Comparison of ENCODE assay signal across 23 cellular contexts in the genomic region with DNA sequence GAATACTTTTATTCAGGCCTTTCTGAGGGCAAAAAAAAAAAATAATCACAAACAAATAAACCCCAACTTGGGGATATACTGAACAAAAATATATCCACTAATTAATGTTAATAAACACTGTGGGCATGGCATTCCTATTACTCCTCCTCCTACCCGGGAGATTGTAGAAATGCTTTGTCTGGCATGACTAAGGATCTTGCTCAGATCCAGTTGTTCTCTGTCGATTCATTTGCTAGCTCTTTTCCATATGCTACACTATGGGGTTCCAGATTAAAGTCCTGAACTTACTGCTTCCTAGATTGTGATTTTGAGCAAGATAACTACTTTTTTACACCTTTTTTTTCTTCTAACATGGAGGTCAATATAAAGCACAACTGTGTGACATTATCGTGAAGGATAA.
"Had no signal": no experiment of that assay in that cellular context is flagged by ENCODE, and none has a peak within 500 bp of the region (broad histone marks: within the 10 kb centered on the region; RNA-seq: fewer than 3 reads in every experiment).

No MANE protein-coding gene starts in this region.

- H3K9me3 Mint-ChIP-seq: dendritic cell treated with granulocyte-macrophage colony-stimulating factor and Interleukin-4, amounts not matched to agents 40 ng/mL and 50 ng/mL, for 4 days; type B pancreatic cell had no signal

- H3K4me1 Mint-ChIP-seq: naive thymus-derived CD8-positive, alpha-beta T cell; stimulated activated effector memory CD8-positive, alpha-beta T cell treated with anti-CD3 and anti-CD28 coated beads, Interleukin-12 subunit alpha, Interleukin-12 subunit beta, amount 100 ng/mL, for 72 hours had no signal

- H3K36me3 ChIP-seq: esophagus muscularis mucosa, gastroesophageal sphincter, pancreas, suprapubic skin, thyroid gland had no signal

- H3K4me3 ChIP-seq: esophagus muscularis mucosa, gastroesophageal sphincter, lung, mucosa of descending colon, pancreas, suprapubic skin, thyroid gland had no signal

- H3K27ac Mint-ChIP-seq: dendritic cell treated with granulocyte-macrophage colony-stimulating factor and Interleukin-4, amounts not matched to agents 40 ng/mL and 50 ng/mL, for 4 days; effector memory CD8-positive, alpha-beta T cell; naive thymus-derived CD8-positive, alpha-beta T cell; progenitor cell of endocrine pancreas; stimulated activated effector memory CD8-positive, alpha-beta T cell treated with anti-CD3 and anti-CD28 coated beads, Interleukin-12 subunit alpha, Interleukin-12 subunit beta, amount 100 ng/mL, for 72 hours; type B pancreatic cell had no signal

- H3K4me3 Mint-ChIP-seq: dendritic cell treated with granulocyte-macrophage colony-stimulating factor and Interleukin-4, amounts not matched to agents 40 ng/mL and 50 ng/mL, for 4 days; effector memory CD8-positive, alpha-beta T cell; naive thymus-derived CD8-positive, alpha-beta T cell; stimulated activated effector memory CD8-positive, alpha-beta T cell treated with anti-CD3 and anti-CD28 coated beads, Interleukin-12 subunit alpha, Interleukin-12 subunit beta, amount 100 ng/mL, for 72 hours; type B pancreatic cell had no signal

- H3K27ac ChIP-seq: epithelial cell of prostate, esophagus muscularis mucosa, gastroesophageal sphincter, pancreas, suprapubic skin, thyroid gland had no signal

- ATAC-seq: effector memory CD8-positive, alpha-beta T cell; gastroesophageal sphincter; left colon; left ventricle myocardium superior; mucosa of descending colon; naive thymus-derived CD8-positive, alpha-beta T cell; pancreas; right cardiac atrium; stimulated activated effector memory CD8-positive, alpha-beta T cell treated with anti-CD3 and anti-CD28 coated beads, Interleukin-12 subunit alpha, Interleukin-12 subunit beta, amount 100 ng/mL, for 72 hours; stimulated activated naive CD8-positive, alpha-beta T cell treated with anti-CD3 and anti-CD28 coated beads, Interleukin-15, Interleukin-2, amounts not matched to agents 100 U/mL and 50 U/mL, for 24 hours had no signal

- H3K36me3 Mint-ChIP-seq: naive thymus-derived CD8-positive, alpha-beta T cell; stimulated activated effector memory CD8-positive, alpha-beta T cell treated with anti-CD3 and anti-CD28 coated beads, Interleukin-12 subunit alpha, Interleukin-12 subunit beta, amount 100 ng/mL, for 72 hours; type B pancreatic cell had no signal

- DNase-seq: effector memory CD8-positive, alpha-beta T cell; glutamatergic neuron; left colon; left ventricle myocardium superior; mucosa of descending colon; naive thymus-derived CD8-positive, alpha-beta T cell; nucleus accumbens; pancreas; right cardiac atrium; small intestine; stimulated activated CD4-positive, alpha-beta T cell treated with anti-CD3 and anti-CD28 coated beads, Interleukin-4, amount 100 ng/mL, for 1 hour; stimulated activated CD8-positive, alpha-beta memory T cell treated with anti-CD3 and anti-CD28 coated beads, Interleukin-4, amount 100 ng/mL, for 48 hours; stimulated activated naive CD8-positive, alpha-beta T cell treated with anti-CD3 and anti-CD28 coated beads, Interleukin-15, Interleukin-2, amounts not matched to agents 100 U/mL and 50 U/mL, for 24 hours; thyroid gland had no signal

- H3K27me3 Mint-ChIP-seq: dendritic cell treated with granulocyte-macrophage colony-stimulating factor and Interleukin-4, amounts not matched to agents 40 ng/mL and 50 ng/mL, for 4 days; effector memory CD8-positive, alpha-beta T cell; naive thymus-derived CD8-positive, alpha-beta T cell; progenitor cell of endocrine pancreas; type B pancreatic cell had no signal

- H3K27me3 ChIP-seq: esophagus muscularis mucosa, gastroesophageal sphincter, pancreas, suprapubic skin, thyroid gland had no signal

- H3K4me1 ChIP-seq: esophagus muscularis mucosa, gastroesophageal sphincter, pancreas, suprapubic skin, thyroid gland had no signal
